10 cellular contexts compared by ENCODE assay signal in the genomic region with DNA sequence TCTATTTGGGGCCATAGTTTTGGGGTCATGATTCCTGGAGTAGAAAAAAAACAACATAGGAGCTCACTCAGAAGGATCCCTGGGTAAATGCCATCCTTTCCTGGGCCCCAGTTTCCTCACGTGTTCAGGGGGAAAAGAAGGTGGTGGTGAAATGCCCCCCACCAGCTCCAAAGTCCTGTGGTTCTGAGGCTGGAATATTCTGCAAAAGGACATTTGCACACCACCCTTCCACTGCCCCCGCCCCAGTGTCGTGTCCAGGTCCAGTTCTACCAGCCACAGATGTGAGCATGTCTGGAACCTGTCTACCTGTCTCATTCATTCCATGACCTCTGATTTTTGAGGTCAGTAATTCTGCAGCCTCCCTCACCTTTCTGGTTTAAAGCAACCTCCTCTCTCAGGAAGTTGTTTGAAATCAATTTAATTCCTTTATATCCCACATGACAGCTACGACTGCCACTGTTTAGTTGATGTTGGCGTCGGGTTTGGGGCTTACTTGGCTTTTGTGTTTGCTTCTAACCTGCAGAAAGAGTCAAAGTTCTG.
DNase-seq lines count a peak whose midpoint lies in the region; ATAC-seq and TF ChIP-seq lines count a peak whose summit lies in the region.
"Had no signal": no experiment of that assay in that cellular context is flagged by ENCODE, and none has a peak within 500 bp of the region (broad histone marks: within the 10 kb centered on the region; RNA-seq: fewer than 3 reads in every experiment).

No MANE protein-coding gene starts in this region.

- TF ChIP-seq POLR2A in breast epithelium (IDR thresholded peaks at IDR 0.05) (no peak), upper lobe of left lung (IDR thresholded peaks at IDR 0.05) (no peak)

- DNase-seq in cardiac septum (ENCODE audit: low spot score) (peak; percentile 19), left ventricle myocardium superior (no peak), breast epithelium (ENCODE audit: low spot score in 2 of 2) (no peak), upper lobe of left lung (no peak), SW 1271 (lab: John Stamatoyannopoulos, UW) (no peak), GM03348 (ENCODE audit: low spot score) (no peak), HuH-7.5 (ENCODE audit: low spot score) (no peak)
- DNase-seq: NCI-H1694 treated with DMSO at 0.1 percent for 48 hours had no signal

- TF ChIP-seq CTCF in breast epithelium (IDR thresholded peaks at IDR 0.05) = no peak
- TF ChIP-seq CTCF in upper lobe of left lung (IDR thresholded peaks at IDR 0.05) = no peak

- H3K27me3 ChIP-seq in breast epithelium (no peaks in the 10 kb centered on the region), mucosa of stomach (ENCODE audit: control insufficient read depth, insufficient read depth, low read length) (no peaks in the 10 kb centered on the region), upper lobe of left lung (no peaks in the 10 kb centered on the region)
- H3K27me3 ChIP-seq: cardiac muscle cell had no signal

- H3K4me1 ChIP-seq in breast epithelium (peaks cover 26 to 31% of the 10 kb centered on the region in 2 donors), mucosa of stomach (ENCODE audit: control insufficient read depth, insufficient read depth, low read length) (peaks cover 67% of the 10 kb centered on the region), upper lobe of left lung (peaks cover 57 to 76% (median 61%) of the 10 kb centered on the region in 4 donors)

- no peak for TF ChIP-seq EP300 in upper lobe of left lung (IDR thresholded peaks at IDR 0.05)

- WGBS in upper lobe of left lung, 2 donors = 74 to 82% methylated on average over 6 of the region's 6 CpGs

- no peaks in the 10 kb centered on the region for H3K9me3 ChIP-seq in breast epithelium
- no peaks in the 10 kb centered on the region for H3K9me3 ChIP-seq in mucosa of stomach (ENCODE audit: control insufficient read depth, low read length)
- H3K9me3 ChIP-seq in upper lobe of left lung = no peaks in the 10 kb centered on the region

- peak overlapping the region; percentile 86 to 92 for H3K27ac ChIP-seq in breast epithelium
- H3K27ac ChIP-seq in upper lobe of left lung = peak overlapping the region; percentile 70 to 82 (median 78)

- ATAC-seq in left ventricle myocardium superior = no peak
- no peak for ATAC-seq in upper lobe of left lung (ENCODE audit: low FRiP score in 2 of 2)

- intact Hi-C loops in cardiac septum (cut with DNase I) (loop anchor here (2.0 kb wide), 1 partner anchor 27 kb away; no protein-coding TSS in a partner anchor), left ventricle myocardium superior (cut with micrococcal nuclease) (no loop called here), breast epithelium (cut with DNase I; ENCODE audit: low total_unique reads) (no loop called here)

- H3K4me3 ChIP-seq in breast epithelium (no peak overlapping the region), mucosa of stomach (ENCODE audit: low read length) (peak overlapping the region; percentile 4), upper lobe of left lung (no peak overlapping the region)
- H3K4me3 ChIP-seq: cardiac muscle cell had no signal

- H3K36me3 ChIP-seq in breast epithelium = no peaks in the 10 kb centered on the region
- no peaks in the 10 kb centered on the region for H3K36me3 ChIP-seq in mucosa of stomach (ENCODE audit: control insufficient read depth, insufficient read depth, low read length)
- H3K36me3 ChIP-seq in upper lobe of left lung = no peaks in the 10 kb centered on the region
- H3K36me3 ChIP-seq: cardiac muscle cell had no signal

- peak overlapping the region; percentile 35 for H3K9ac ChIP-seq in mucosa of stomach (ENCODE audit: low read length)
